In the genomic region with DNA sequence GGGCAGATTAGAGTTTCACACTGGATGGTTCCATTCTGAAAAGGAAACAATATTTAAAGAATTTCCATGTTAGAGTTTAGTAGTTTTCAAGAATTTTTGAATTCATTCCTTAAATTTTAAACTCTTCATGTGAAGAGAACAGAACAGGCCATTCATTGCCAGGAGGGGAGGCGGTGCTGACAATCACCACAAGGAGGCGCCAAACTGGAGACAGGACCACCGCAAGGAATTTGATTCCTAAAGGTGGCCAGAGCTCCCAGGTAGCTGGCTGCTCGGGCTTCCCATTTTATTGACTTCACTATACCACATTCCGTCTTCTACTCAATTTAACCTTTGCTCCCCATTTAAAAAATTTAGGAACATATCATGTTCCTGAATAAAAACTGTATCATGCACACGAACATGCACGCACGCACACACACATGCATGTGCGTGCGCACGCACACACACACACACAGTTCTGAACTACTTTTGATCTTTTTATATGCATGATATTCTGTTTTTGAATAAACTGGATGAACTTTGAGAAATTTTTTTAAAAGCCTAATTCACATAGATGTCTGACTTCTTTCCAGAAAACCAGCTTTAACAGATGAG, we compare ENCODE assay signal across 9 cellular contexts.
DNase-seq lines count a peak whose midpoint lies in the region; ATAC-seq and TF ChIP-seq lines count a peak whose summit lies in the region.
"Had no signal": no experiment of that assay in that cellular context is flagged by ENCODE, and none has a peak within 500 bp of the region (broad histone marks: within the 10 kb centered on the region; RNA-seq: fewer than 3 reads in every experiment).

No MANE protein-coding gene starts in this region.

- no peak for DNase-seq in AG04450 (ENCODE audit: low read depth, low spot score)
- DNase-seq in MM.1S = no peak
- DNase-seq in activated T-cell treated with anti-CD3 and anti-CD28 coated beads for 4 hours = peak; percentile 56
- DNase-seq in glutamatergic neuron = peak; percentile 74
- DNase-seq in stimulated activated CD4-positive, alpha-beta T cell treated with anti-CD3 and anti-CD28 coated beads, Interleukin-1b, Interleukin-23, amount 100 ng/mL, for 48 hours = peak; percentile 53
- no peak for DNase-seq in NCI-H1092 treated with DMSO at 0.1 percent for 48 hours (lab: John Stamatoyannopoulos, UW)

- no peaks in the 10 kb centered on the region for H3K4me1 Mint-ChIP-seq in glutamatergic neuron (ENCODE audit: low read depth, unreplicated experiment)

- H3K4me3 Mint-ChIP-seq in glutamatergic neuron (ENCODE audit: unreplicated experiment) = no peak overlapping the region

- H3K4me3 ChIP-seq in AG04450 (ENCODE audit: low read depth, low read length) (no peak overlapping the region), MM.1S (ENCODE audit: low read length) (no peak overlapping the region)
- H3K4me3 ChIP-seq: HAP-1 had no signal

- no peaks in the 10 kb centered on the region for H3K4me1 ChIP-seq in MM.1S (ENCODE audit: low read length)

- H3K9ac ChIP-seq in MM.1S (ENCODE audit: low read length) = no peak overlapping the region

- H3K27me3 ChIP-seq in AG04450 (ENCODE audit: control insufficient read depth, insufficient read depth, low read length) (no peaks in the 10 kb centered on the region), MM.1S (replicated peaks; ENCODE audit: insufficient read depth, low read length) (no peaks in the 10 kb centered on the region)

- no peaks in the 10 kb centered on the region for H3K79me2 ChIP-seq in MM.1S (ENCODE audit: low read length)

- H4K20me1 ChIP-seq in MM.1S (ENCODE audit: insufficient read depth, low read length) = no peaks in the 10 kb centered on the region

- H3K9me3 ChIP-seq in AG04450 (ENCODE audit: control insufficient read depth, insufficient read depth, low read length) (no peaks in the 10 kb centered on the region), MM.1S (replicated peaks; ENCODE audit: insufficient read depth, low read length) (no peaks in the 10 kb centered on the region)
- H3K9me3 ChIP-seq: HAP-1 had no signal

- no peaks in the 10 kb centered on the region for H3K36me3 Mint-ChIP-seq in glutamatergic neuron (ENCODE audit: unreplicated experiment)

- H3K4me2 ChIP-seq in MM.1S (ENCODE audit: low read depth, low read length) = no peak overlapping the region

- no peaks in the 10 kb centered on the region for H3K9me2 ChIP-seq in MM.1S (replicated peaks; ENCODE audit: insufficient read depth, low read length)

- no peaks in the 10 kb centered on the region for H3K36me3 ChIP-seq in MM.1S (replicated peaks; ENCODE audit: insufficient read depth, low read length)
- H3K36me3 ChIP-seq: HAP-1 had no signal

- no peak overlapping the region for H3K27ac Mint-ChIP-seq in glutamatergic neuron (ENCODE audit: unreplicated experiment)

- H3K27me3 Mint-ChIP-seq in glutamatergic neuron (ENCODE audit: unreplicated experiment) = peaks cover 2% of the 10 kb centered on the region

- no peaks in the 10 kb centered on the region for H3K9me3 Mint-ChIP-seq in glutamatergic neuron (ENCODE audit: unreplicated experiment)

- H3K27ac ChIP-seq in AG04450 (ENCODE audit: low read depth, low read length) = no peak overlapping the region
- no peak overlapping the region for H3K27ac ChIP-seq in MM.1S (ENCODE audit: low read length)

- peak; percentile 71 for TF ChIP-seq CTCF in AG04450 (IDR thresholded peaks at IDR 0.05; ENCODE audit: low read depth, low read length)
- peak; percentile 91 for TF ChIP-seq CTCF in MM.1S (IDR thresholded peaks at IDR 0.05; ENCODE audit: low read length)
- TF ChIP-seq CTCF in glutamatergic neuron (IDR thresholded peaks at IDR 0.05; ENCODE audit: partially characterized antibody, unreplicated experiment) = peak; percentile 93

- POLR2A ChIA-PET in AG04450 (lab: Yijun Ruan, JAX) = no interaction called here

- ATAC-seq in GM18868 (IDR thresholded peaks at IDR 0.05; ENCODE audit: unreplicated experiment) (peak; percentile 55), GM21423 (IDR thresholded peaks at IDR 0.05; ENCODE audit: unreplicated experiment) (no peak)

- no peaks in the 10 kb centered on the region for H3F3A ChIP-seq in MM.1S (ENCODE audit: insufficient read depth, low read length)

- CTCF ChIA-PET in AG04450 (lab: Charles Lee) = interaction anchor here (0.6 to 2.3 kb wide), 4 partner anchors 10 to 559 kb away, joined by 3 to 6 read pairs (median 3); no protein-coding TSS in a partner anchor

- no peak overlapping the region for H2AFZ ChIP-seq in MM.1S (ENCODE audit: low read length)

Comparison
In these comparisons a context has a peak if more than half of its experiments do, and no peak if none do; other contexts are left out.
1. DNase-seq: peak in activated T-cell treated with anti-CD3 and anti-CD28 coated beads for 4 hours (single experiment), glutamatergic neuron (single experiment) and stimulated activated CD4-positive, alpha-beta T cell treated with anti-CD3 and anti-CD28 coated beads, Interleukin-1b, Interleukin-23, amount 100 ng/mL, for 48 hours (single experiment); none in AG04450 (single experiment), MM.1S (single experiment) and NCI-H1092 treated with DMSO at 0.1 percent for 48 hours (single experiment).
2. Peak in every context shown above with its lines, with median percentiles within 50 percentile points of each other: CTCF ChIP-seq.